In the genomic region with DNA sequence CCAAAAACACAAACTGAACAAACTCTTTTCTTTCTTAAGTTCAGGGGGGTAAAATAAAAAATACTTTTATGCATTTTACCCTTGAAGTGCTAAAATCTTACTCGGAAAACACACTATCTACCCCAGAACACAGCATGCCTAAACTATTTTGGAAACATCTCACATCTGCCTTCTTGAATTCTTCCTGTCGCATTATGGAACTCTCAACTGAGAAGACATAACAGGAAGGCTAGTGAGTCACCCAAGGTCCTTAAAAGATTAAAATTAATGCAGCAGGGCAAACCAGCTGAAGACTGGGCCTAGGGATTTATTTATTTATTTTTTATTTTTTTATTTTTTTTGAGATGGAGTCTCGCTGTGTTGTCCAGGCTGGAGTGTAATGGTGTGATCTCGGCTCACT, we compare ENCODE assay signal across 24 cellular contexts.
"Had no signal": no experiment of that assay in that cellular context is flagged by ENCODE, and none has a peak within 500 bp of the region (broad histone marks: within the 10 kb centered on the region; RNA-seq: fewer than 3 reads in every experiment).

No MANE protein-coding gene starts in this region.

- H3K9me3 Mint-ChIP-seq: activated CD4-positive, alpha-beta T cell treated with anti-CD3 and anti-CD28 coated beads, Interleukin-2, amount 10 ng/mL, durations not matched to agents 7 days and 5 days; activated T-cell treated with anti-CD3 and anti-CD28 coated beads, Interleukin-2, amount 50 U/mL, for 4 hours; stimulated activated naive CD8-positive, alpha-beta T cell treated with anti-CD3 and anti-CD28 coated beads, Interleukin-15, amount 100 ng/mL, for 72 hours; T-helper 1 cell treated with Interleukin-12 subunit alpha and Interleukin-12 subunit beta and Interleukin-4 antibody, amounts not matched to agents 30 μg/mL and 1 μg/mL, for 36 hours had no signal

- H3K4me3 Mint-ChIP-seq: activated CD4-positive, alpha-beta T cell treated with anti-CD3 and anti-CD28 coated beads, Interleukin-2, amount 10 ng/mL, durations not matched to agents 7 days and 5 days; activated CD8-positive, alpha-beta T cell treated with anti-CD3 and anti-CD28 coated beads, Interleukin-2, amount 10 ng/mL, durations not matched to agents 7 days and 5 days; activated T-cell treated with anti-CD3 and anti-CD28 coated beads, Interleukin-2, amount 50 U/mL, for 4 hours; effector memory CD8-positive, alpha-beta T cell; naive thymus-derived CD4-positive, alpha-beta T cell; stimulated activated naive CD8-positive, alpha-beta T cell treated with anti-CD3 and anti-CD28 coated beads, Interleukin-15, amount 100 ng/mL, for 72 hours; T-helper 1 cell treated with Interleukin-12 subunit alpha and Interleukin-12 subunit beta and Interleukin-4 antibody, amounts not matched to agents 30 μg/mL and 1 μg/mL, for 36 hours had no signal

- DNase-seq: activated CD4-positive, alpha-beta T cell treated with anti-CD3 and anti-CD28 coated beads, Interleukin-2, amount 10 ng/mL, durations not matched to agents 7 days and 5 days; activated CD8-positive, alpha-beta T cell treated with anti-CD3 and anti-CD28 coated beads, Interleukin-2, amount 10 ng/mL, durations not matched to agents 7 days and 5 days; activated naive CD4-positive, alpha-beta T cell treated with anti-CD3 and anti-CD28 coated beads, Interleukin-2, amount 50 U/mL, for 16 hours; activated T-cell treated with anti-CD3 and anti-CD28 coated beads, Interleukin-2, amount 50 U/mL, for 4 hours; cerebellar nuclear complex; effector memory CD8-positive, alpha-beta T cell; heart left ventricle; kidney glomerular epithelial cell; left ventricle myocardium inferior; mesendoderm; naive thymus-derived CD4-positive, alpha-beta T cell; ovary; psoas muscle; right cardiac atrium; stimulated activated CD4-positive, alpha-beta T cell treated with anti-CD3 and anti-CD28 coated beads, Interleukin-4, amount 100 ng/mL, for 1 hour; stimulated activated naive CD8-positive, alpha-beta T cell treated with anti-CD3 and anti-CD28 coated beads, Interleukin-15, amount 100 ng/mL, for 72 hours; trophoblast cell had no signal

- ATAC-seq: activated CD8-positive, alpha-beta T cell treated with anti-CD3 and anti-CD28 coated beads, Interleukin-2, amount 10 ng/mL, durations not matched to agents 7 days and 5 days; activated T-cell treated with anti-CD3 and anti-CD28 coated beads, Interleukin-2, amount 50 U/mL, for 4 hours; effector memory CD8-positive, alpha-beta T cell; gastroesophageal sphincter; heart left ventricle; naive thymus-derived CD4-positive, alpha-beta T cell; psoas muscle; right cardiac atrium; stimulated activated naive CD8-positive, alpha-beta T cell treated with anti-CD3 and anti-CD28 coated beads, Interleukin-15, amount 100 ng/mL, for 72 hours had no signal

- H3K4me1 ChIP-seq: breast epithelium, gastroesophageal sphincter, left ventricle myocardium inferior, psoas muscle, suprapubic skin, vagina had no signal

- H3K9me3 ChIP-seq: ascending aorta, breast epithelium, ovary, psoas muscle, suprapubic skin, vagina had no signal

- H3K36me3 ChIP-seq: ascending aorta, breast epithelium, gastroesophageal sphincter, ovary, suprapubic skin, vagina had no signal

- H3K27ac Mint-ChIP-seq: activated CD4-positive, alpha-beta T cell treated with anti-CD3 and anti-CD28 coated beads, Interleukin-2, amount 10 ng/mL, durations not matched to agents 7 days and 5 days; activated CD8-positive, alpha-beta T cell treated with anti-CD3 and anti-CD28 coated beads, Interleukin-2, amount 10 ng/mL, durations not matched to agents 7 days and 5 days; effector memory CD8-positive, alpha-beta T cell; naive thymus-derived CD4-positive, alpha-beta T cell; stimulated activated naive CD8-positive, alpha-beta T cell treated with anti-CD3 and anti-CD28 coated beads, Interleukin-15, amount 100 ng/mL, for 72 hours; T-helper 1 cell treated with Interleukin-12 subunit alpha and Interleukin-12 subunit beta and Interleukin-4 antibody, amounts not matched to agents 30 μg/mL and 1 μg/mL, for 36 hours had no signal

- H3K27me3 Mint-ChIP-seq: effector memory CD8-positive, alpha-beta T cell; stimulated activated naive CD8-positive, alpha-beta T cell treated with anti-CD3 and anti-CD28 coated beads, Interleukin-15, amount 100 ng/mL, for 72 hours had no signal

- H3K36me3 Mint-ChIP-seq: naive thymus-derived CD4-positive, alpha-beta T cell had no signal

- H3K4me1 Mint-ChIP-seq: activated CD4-positive, alpha-beta T cell treated with anti-CD3 and anti-CD28 coated beads, Interleukin-2, amount 10 ng/mL, durations not matched to agents 7 days and 5 days; naive thymus-derived CD4-positive, alpha-beta T cell; stimulated activated naive CD8-positive, alpha-beta T cell treated with anti-CD3 and anti-CD28 coated beads, Interleukin-15, amount 100 ng/mL, for 72 hours had no signal

- H3K4me3 ChIP-seq: ascending aorta, breast epithelium, gastroesophageal sphincter, heart left ventricle, left ventricle myocardium inferior, ovary, psoas muscle, skin epidermis, suprapubic skin, vagina had no signal

- H3K27me3 ChIP-seq: ascending aorta, breast epithelium, gastroesophageal sphincter, heart left ventricle, ovary, suprapubic skin, vagina had no signal

- H3K27ac ChIP-seq: ascending aorta, breast epithelium, gastroesophageal sphincter, heart left ventricle, left ventricle myocardium inferior, ovary, psoas muscle, skin epidermis, suprapubic skin, vagina had no signal
